In genomic region chr3:24829632-24830229, GRCh38 we compare ENCODE assay signal across 9 cellular contexts.
DNase-seq lines count a peak whose midpoint lies in the region; FAIRE-seq and TF ChIP-seq lines count a peak whose summit lies in the region.
"Had no signal": no experiment of that assay in that cellular context is flagged by ENCODE, and none has a peak within 500 bp of the region (broad histone marks: within the 10 kb centered on the region; RNA-seq: fewer than 3 reads in every experiment).

No MANE protein-coding gene starts in this region.

- H3K9ac ChIP-seq in kidney (ENCODE audit: low read length in 2 of 2), result no peak overlapping the region

- no peaks in the 10 kb centered on the region for H3K36me3 ChIP-seq in brain microvascular endothelial cell (replicated peaks)
- no peaks in the 10 kb centered on the region for H3K36me3 ChIP-seq in kidney (ENCODE audit: control insufficient read depth in 1 of 2, insufficient read depth in 2 of 2, low read length in 2 of 2)
- H3K36me3 ChIP-seq in testis (ENCODE audit: low read depth, missing control alignments), result no peaks in the 10 kb centered on the region

- H3K27me3 ChIP-seq in brain microvascular endothelial cell (replicated peaks) (peaks cover 8% of the 10 kb centered on the region), testis (no peaks in the 10 kb centered on the region)

- H3K27ac ChIP-seq in brain microvascular endothelial cell (no peak overlapping the region), kidney (ENCODE audit: low read depth in 2 of 2, low read length in 2 of 2) (no peak overlapping the region), testis (no peak overlapping the region)

- H3K4me1 ChIP-seq in kidney (ENCODE audit: control insufficient read depth in 1 of 2, insufficient read depth in 1 of 2, low read depth in 1 of 2, low read length in 2 of 2), result peaks cover 0 to 8% of the 10 kb centered on the region in 2 donors
- H3K4me1 ChIP-seq in testis, result peaks cover 8% of the 10 kb centered on the region

- FAIRE-seq in kidney (lab: Jason Lieb, UNC), result no peak
- FAIRE-seq: A204.1 had no signal

- in situ Hi-C loops in brain microvascular endothelial cell (cut with HindIII; ENCODE audit: low pct_ligation_motif_present, low sequenced_read_pairs), result no loop called here

- no peak for TF ChIP-seq POLR2A in testis (IDR thresholded peaks at IDR 0.05)

- 0 to 1% methylated on average over 14 to 33 of the region's 35 CpGs for WGBS in testis, 2 donors

- no peaks in the 10 kb centered on the region for H3K9me3 ChIP-seq in kidney (ENCODE audit: control insufficient read depth in 1 of 2, low read length in 2 of 2)
- no peaks in the 10 kb centered on the region for H3K9me3 ChIP-seq in testis

- no peak for TF ChIP-seq CTCF in brain microvascular endothelial cell (IDR thresholded peaks at IDR 0.05; ENCODE audit: low read depth, low read length, missing control alignments)
- TF ChIP-seq CTCF in kidney (IDR thresholded peaks at IDR 0.05; ENCODE audit: borderline replicate concordance, extremely low read depth, insufficient read depth), result no peak
- TF ChIP-seq CTCF in testis (IDR thresholded peaks at IDR 0.05), result no peak

- DNase-seq in DMS 273 (lab: John Stamatoyannopoulos, UW; ENCODE audit: unreplicated experiment) (peak; percentile 26), DMS 273 treated with DMSO at 0.1 percent for 48 hours (lab: John Stamatoyannopoulos, UW) (no peak), brain microvascular endothelial cell (no peak), kidney (peak; percentile 73), testis (no peak), kidney glomerular epithelial cell (lab: John Stamatoyannopoulos, UW) (no peak), HuH-7 (ENCODE audit: low spot score) (no peak)
- no peak for DNase-seq in NK-92 treated with Interleukin-12 subunit alpha and Interleukin-12 subunit beta, amount 100 ng/mL, for 24 hours (lab: John Stamatoyannopoulos, UW)

- intact Hi-C loops in kidney (cut with DNase I) (no loop called here), testis (cut with DNase I; ENCODE audit: low total_unique reads) (no loop called here)

- H3K4me3 ChIP-seq in brain microvascular endothelial cell (ENCODE audit: low read depth, low read length), result peak overlapping the region; percentile 50
- peak overlapping the region; percentile 44 to 53 for H3K4me3 ChIP-seq in kidney (ENCODE audit: low read length in 2 of 2)
- peak overlapping the region; percentile 15 to 38 for H3K4me3 ChIP-seq in testis

Comparison
In these comparisons a context has a peak if more than half of its experiments do, and no peak if none do; other contexts are left out.
1. DNase-seq: peak in DMS 273 (single experiment) and kidney (single experiment); none in DMS 273 treated with DMSO at 0.1 percent for 48 hours (single experiment), brain microvascular endothelial cell (single experiment), testis (single experiment), kidney glomerular epithelial cell (single experiment), NK-92 treated with Interleukin-12 subunit alpha and Interleukin-12 subunit beta, amount 100 ng/mL, for 24 hours (single experiment) and HuH-7 (single experiment).
2. Peak in every context shown above with its lines, with median percentiles within 50 percentile points of each other: H3K4me3 ChIP-seq.